9 cellular contexts compared by ENCODE assay signal in the genomic region with DNA sequence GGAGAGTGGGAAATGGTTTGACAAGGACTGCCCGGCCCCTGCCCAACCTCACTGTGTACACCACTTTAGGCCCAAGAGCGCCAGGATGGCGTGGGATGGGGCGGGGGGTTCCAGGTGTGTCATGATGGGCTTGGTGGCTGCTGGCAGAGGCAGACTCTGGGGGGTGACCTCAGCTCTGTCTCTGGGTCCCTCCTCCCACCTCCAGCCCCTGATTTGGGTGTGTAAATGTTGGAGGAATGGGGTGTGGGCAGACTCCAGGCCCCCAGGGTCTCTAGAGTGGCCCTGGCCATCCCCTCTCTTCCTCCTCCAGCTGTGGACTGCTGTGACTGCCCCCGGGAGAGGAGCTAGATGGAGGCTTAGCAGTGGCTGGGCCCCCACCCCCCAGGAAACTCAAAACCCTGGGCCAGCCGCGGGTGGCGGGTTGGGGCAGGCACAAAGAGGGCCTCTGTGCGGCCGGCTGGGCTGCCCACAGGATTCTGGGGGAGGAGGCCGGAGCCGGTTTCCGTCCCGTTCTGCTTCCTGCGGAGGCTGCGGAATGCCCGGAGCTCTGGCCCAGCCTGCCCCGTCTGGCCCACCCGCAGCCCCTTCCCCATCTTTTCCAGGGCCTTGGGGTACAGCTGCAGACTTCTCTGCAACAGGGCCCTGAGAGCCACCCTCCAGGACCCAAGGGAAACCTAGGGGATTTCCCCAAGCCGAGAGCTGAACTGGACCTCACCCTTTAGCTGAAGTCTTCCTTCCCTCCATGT. TPM values are rescaled to one million over a fixed set of nuclear protein-coding genes. Genes with fewer than 3 reads are reported as not detected.
DNase-seq lines count a peak whose midpoint lies in the region; ATAC-seq, FAIRE-seq and TF ChIP-seq lines count a peak whose summit lies in the region.
"Had no signal": no experiment of that assay in that cellular context is flagged by ENCODE, and none has a peak within 500 bp of the region (broad histone marks: within the 10 kb centered on the region; RNA-seq: fewer than 3 reads in every experiment).

No MANE protein-coding gene starts in this region.

- no peaks in the 10 kb centered on the region for H3K9me3 Mint-ChIP-seq in activated CD8-positive, alpha-beta memory T cell treated with anti-CD3 and anti-CD28 coated beads, Interleukin-2, amount 10 ng/mL, durations not matched to agents 7 days and 5 days (ENCODE audit: low read depth)
- H3K9me3 Mint-ChIP-seq in brain: no peaks in the 10 kb centered on the region

- H3K4me3 ChIP-seq in mesenchymal stem cell (ENCODE audit: insufficient read depth in 1 of 2, low read depth in 1 of 2, low read length in 2 of 2): peak overlapping the region in 1 of 2 experiments; percentile 22
- H3K4me3 ChIP-seq: A549 had no signal

- H3K4me1 Mint-ChIP-seq in activated CD8-positive, alpha-beta memory T cell treated with anti-CD3 and anti-CD28 coated beads, Interleukin-2, amount 10 ng/mL, durations not matched to agents 7 days and 5 days: peaks cover 45% of the 10 kb centered on the region
- H3K4me1 Mint-ChIP-seq in brain: peaks cover 93% of the 10 kb centered on the region

- no peaks in the 10 kb centered on the region for H3K9me3 ChIP-seq in mesenchymal stem cell (ENCODE audit: control insufficient read depth, low read length)
- H3K9me3 ChIP-seq: A549 had no signal

- H3K9ac ChIP-seq in mesenchymal stem cell (ENCODE audit: low read length): peak overlapping the region; percentile 66

- peak overlapping the region; percentile 47 to 67 for H3K18ac ChIP-seq in mesenchymal stem cell (ENCODE audit: low read depth in 1 of 2, low read length in 2 of 2)

- H3K14ac ChIP-seq in mesenchymal stem cell (ENCODE audit: low read length in 2 of 2): no peak overlapping the region

- peak overlapping the region; percentile 21 for H4K91ac ChIP-seq in mesenchymal stem cell (ENCODE audit: low read length)

- H3K4me3 Mint-ChIP-seq in activated CD8-positive, alpha-beta memory T cell treated with anti-CD3 and anti-CD28 coated beads, Interleukin-2, amount 10 ng/mL, durations not matched to agents 7 days and 5 days: no peak overlapping the region
- peak overlapping the region; percentile 41 to 68 (median 60) for H3K4me3 Mint-ChIP-seq in brain

- no peaks in the 10 kb centered on the region for H3K36me3 Mint-ChIP-seq in activated CD8-positive, alpha-beta memory T cell treated with anti-CD3 and anti-CD28 coated beads, Interleukin-2, amount 10 ng/mL, durations not matched to agents 7 days and 5 days
- H3K36me3 Mint-ChIP-seq in brain: no peaks in the 10 kb centered on the region

- peaks cover 6 to 61% of the 10 kb centered on the region in 2 experiments for H3K36me3 ChIP-seq in mesenchymal stem cell (ENCODE audit: control insufficient read depth in 1 of 2, insufficient read depth in 2 of 2, low read depth in 1 of 2, low read length in 2 of 2)

- no peak for ATAC-seq in activated CD8-positive, alpha-beta memory T cell treated with anti-CD3 and anti-CD28 coated beads, Interleukin-2, amount 10 ng/mL, durations not matched to agents 7 days and 5 days

- peak overlapping the region; percentile 41 for H3K4me2 ChIP-seq in mesenchymal stem cell (ENCODE audit: low read length, poor library complexity, severe bottlenecking)
- H3K4me2 ChIP-seq: A549 had no signal

- DNase-seq in activated CD8-positive, alpha-beta memory T cell treated with anti-CD3 and anti-CD28 coated beads, Interleukin-2, amount 10 ng/mL, durations not matched to agents 7 days and 5 days: no peak
- DNase-seq in activated CD8-positive, alpha-beta memory T cell treated with anti-CD3 and anti-CD28 coated beads, Interleukin-2, amount 50 U/mL, for 48 hours: no peak
- DNase-seq in mesenchymal stem cell (peak; percentile 47), urothelium cell line (ENCODE audit: low spot score) (peak; percentile 73), LoVo (ENCODE audit: low spot score) (no peak), NCI-H2171 treated with DMSO at 0.1 percent for 48 hours (lab: John Stamatoyannopoulos, UW) (no peak)
- no peak for DNase-seq in activated CD4-positive, alpha-beta T cell treated with anti-CD3 and anti-CD28 coated beads, Interleukin-2, amount 50 U/mL, for 4 hours

- peak overlapping the region; percentile 33 to 60 for H3K4ac ChIP-seq in mesenchymal stem cell (ENCODE audit: low read depth in 1 of 2, low read length in 2 of 2)

- peak overlapping the region; percentile 61 for H2BK15ac ChIP-seq in mesenchymal stem cell (ENCODE audit: low read depth, poor library complexity, severe bottlenecking)

- CTCF ChIA-PET in activated CD8-positive, alpha-beta memory T cell treated with anti-CD3 and anti-CD28 coated beads, Interleukin-2, amount 10 ng/mL, durations not matched to agents 7 days and 5 days (lab: Charles Lee): interaction anchor here (0.9 to 7.5 kb wide), 7 partner anchors 9 to 94 kb away, joined by 3 to 84 read pairs (median 4); no protein-coding TSS in a partner anchor

- peak overlapping the region; percentile 95 for H3K27ac ChIP-seq in mesenchymal stem cell (ENCODE audit: low read length, poor library complexity, severe bottlenecking)

- no peak for TF ChIP-seq CTCF in brain (conservative IDR thresholded peaks at IDR 0.05)

- FAIRE-seq in urothelium cell line (lab: Jason Lieb, UNC): no peak
- FAIRE-seq: A549 had no signal

- H2AFZ ChIP-seq in mesenchymal stem cell (ENCODE audit: low read depth, low read length): no peak overlapping the region

- peak overlapping the region; percentile 29 to 34 for H2BK12ac ChIP-seq in mesenchymal stem cell (ENCODE audit: low read length in 2 of 2)

- no peaks in the 10 kb centered on the region for H3K27me3 Mint-ChIP-seq in activated CD8-positive, alpha-beta memory T cell treated with anti-CD3 and anti-CD28 coated beads, Interleukin-2, amount 10 ng/mL, durations not matched to agents 7 days and 5 days
- peaks cover 4% of the 10 kb centered on the region for H3K27me3 Mint-ChIP-seq in brain

- peak overlapping the region; percentile 49 for H3K27ac Mint-ChIP-seq in activated CD8-positive, alpha-beta memory T cell treated with anti-CD3 and anti-CD28 coated beads, Interleukin-2, amount 10 ng/mL, durations not matched to agents 7 days and 5 days
- peak overlapping the region; percentile 96 to 99 (median 97) for H3K27ac Mint-ChIP-seq in brain

- H3K79me1 ChIP-seq in mesenchymal stem cell (replicated peaks; ENCODE audit: low read length, poor library complexity, severe bottlenecking): no peaks in the 10 kb centered on the region

- H2BK120ac ChIP-seq in mesenchymal stem cell (ENCODE audit: low read depth, low read length): peak overlapping the region; percentile 35

- peak overlapping the region; percentile 82 for H2BK5ac ChIP-seq in mesenchymal stem cell (ENCODE audit: low read depth, low read length, poor library complexity, severe bottlenecking)

- no peak overlapping the region for H3K23ac ChIP-seq in mesenchymal stem cell (ENCODE audit: low read length in 2 of 2)

- 57% methylated on average over 19 of the region's 20 CpGs for WGBS in mesenchymal stem cell

- no peaks in the 10 kb centered on the region for H3K27me3 ChIP-seq in mesenchymal stem cell (ENCODE audit: control insufficient read depth in 1 of 2, insufficient read depth in 1 of 2, low read length in 2 of 2)

- peak overlapping the region; percentile 78 for H2AK5ac ChIP-seq in mesenchymal stem cell (ENCODE audit: low read length, severe bottlenecking)

- H4K8ac ChIP-seq in mesenchymal stem cell (ENCODE audit: low read length): peak overlapping the region; percentile 79

- H3K4me1 ChIP-seq in mesenchymal stem cell (ENCODE audit: control insufficient read depth, insufficient read depth, low read depth, low read length): peaks cover 83% of the 10 kb centered on the region

RNA-seq across cellular contexts. Expression of a gene that starts 23.1 kb away (rescaled TPM):
- 1 to 10 TPM; 1.8 to 4.1 TPM for total RNA-seq in activated CD8-positive, alpha-beta memory T cell treated with anti-CD3 and anti-CD28 coated beads, Interleukin-2, amount 10 ng/mL, durations not matched to agents 7 days and 5 days
- 79.7 TPM for polyA plus RNA-seq in brain (ENCODE audit: insufficient read depth, low read depth, low replicate concordance)
- 75.1 TPM for polyA plus RNA-seq in mesenchymal stem cell (2013, experiment 1 of 2)
- polyA plus RNA-seq in mesenchymal stem cell (2013, experiment 2 of 2): 76.7 TPM

Comparison
In these comparisons a context has a peak if more than half of its experiments do, and no peak if none do; other contexts are left out.
1. DNase-seq: peak in mesenchymal stem cell (single experiment) and urothelium cell line (single experiment); none in activated CD8-positive, alpha-beta memory T cell treated with anti-CD3 and anti-CD28 coated beads, Interleukin-2, amount 10 ng/mL, durations not matched to agents 7 days and 5 days (single experiment), activated CD8-positive, alpha-beta memory T cell treated with anti-CD3 and anti-CD28 coated beads, Interleukin-2, amount 50 U/mL, for 48 hours (single experiment), LoVo (single experiment), NCI-H2171 treated with DMSO at 0.1 percent for 48 hours (single experiment) and activated CD4-positive, alpha-beta T cell treated with anti-CD3 and anti-CD28 coated beads, Interleukin-2, amount 50 U/mL, for 4 hours (0 of 2).